ENCODE assay signal across 1 cellular context in genomic region chr1:100132566-100133477, GRCh38.
TF ChIP-seq lines count a peak whose summit lies in the region.

SASS6 (minus strand) TSS chr1:100132930; CDS start chr1:100132814, 116 bp downstream.
TRMT13 (plus strand) TSS chr1:100133163; CDS start chr1:100133169, 6 bp downstream.

TF ChIP-seq in H1, 55 proteins besides CTCF, POLR2A, EP300 and RAD21 (continued from another document):
- peak; percentile 89 for TF ChIP-seq TAF1 (IDR thresholded peaks at IDR 0.05; ENCODE audit: low read depth, low read length)
- no peak for TF ChIP-seq FOSL1 (IDR thresholded peaks at IDR 0.05; ENCODE audit: insufficient read depth, low read depth, low read length)
- peak; percentile 13; the same call in 1 of the 2 replicates for TF ChIP-seq JUND (IDR thresholded peaks at IDR 0.05; ENCODE audit: low read length)
- TF ChIP-seq SAP30 (IDR thresholded peaks at IDR 0.05; ENCODE audit: insufficient read depth, insufficient replicate concordance, low read length) = peak; percentile 99
